ENCODE assay signal across 27 cellular contexts in the genomic region with DNA sequence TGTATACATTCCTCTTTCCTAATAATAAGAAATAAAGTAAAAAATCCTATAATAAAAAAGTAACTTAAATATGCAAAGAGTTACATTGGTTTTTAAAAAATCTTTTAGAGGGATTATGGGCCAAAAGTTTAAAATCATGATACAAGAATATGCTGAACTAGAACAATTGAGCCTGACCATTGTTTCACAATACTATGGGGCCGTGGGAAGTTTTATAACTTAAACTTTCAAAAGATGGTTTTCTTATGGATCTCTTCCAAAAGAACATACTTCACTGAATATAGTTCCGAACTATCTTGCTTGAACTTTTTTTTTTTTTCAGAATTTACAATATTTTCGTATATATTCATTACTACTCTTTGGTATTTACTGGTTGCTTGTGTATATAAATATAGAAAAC.
A peak's percentile ranks its signal among the peaks of the same experiment; 100 is the strongest.
DNase-seq lines count a peak whose midpoint lies in the region; ATAC-seq and FAIRE-seq lines count a peak whose summit lies in the region.
"Had no signal": no experiment of that assay in that cellular context is flagged by ENCODE, and none has a peak within 500 bp of the region (broad histone marks: within the 10 kb centered on the region; RNA-seq: fewer than 3 reads in every experiment).

No MANE protein-coding gene starts in this region.

- no peak for DNase-seq in RCC 7860 (ENCODE audit: low spot score)
- no peak for DNase-seq in activated naive CD8-positive, alpha-beta T cell treated with anti-CD3 and anti-CD28 coated beads, Interleukin-2, amount 50 U/mL, for 24 hours
- DNase-seq in germinal center (ENCODE audit: low spot score) = no peak
- no peak for DNase-seq in SJCRH30
- no peak for DNase-seq in NCI-H1092 treated with DMSO at 0.1 percent for 48 hours (lab: John Stamatoyannopoulos, UW)
- DNase-seq: ACHN; BE2C; C1 segment of cervical spinal cord; CD4-positive, alpha-beta memory T cell; CD4-positive, CD25-positive, alpha-beta regulatory T cell; CD8-positive, alpha-beta memory T cell; COR-L47; DMS 273 treated with DMSO at 0.1 percent for 48 hours; DMS153; DMS53; DMS79; DND-41; EL; GDM1 had no signal

- no peaks in the 10 kb centered on the region for H3K36me3 ChIP-seq in SJCRH30
- H3K36me3 ChIP-seq: BE2C, BLaER1 had no signal

- 0 out of 2 replicates have a peak, but pooled peaks cover 3% of the 10 kb centered on the region for H3K9me3 ChIP-seq in SJCRH30 (replicated peaks)
- H3K9me3 ChIP-seq: BE2C had no signal

- peak overlapping the region; percentile 41 for H3K27ac Mint-ChIP-seq in activated naive CD8-positive, alpha-beta T cell treated with anti-CD3 and anti-CD28 coated beads, Interleukin-2, amount 50 U/mL, for 24 hours
- peak overlapping the region; percentile 80 for H3K27ac Mint-ChIP-seq in stimulated activated memory B cell treated with anti-CD40 and anti-IgM and Interleukin-4, amounts not matched to agents 10 μg/mL and 1 μg/mL and 100 μg/mL, for 72 hours
- H3K27ac Mint-ChIP-seq: CD14-positive monocyte; CD4-positive, alpha-beta memory T cell had no signal

- peak; percentile 14 for FAIRE-seq in A204.1 (lab: Jason Lieb, UNC)
- FAIRE-seq in RCC 7860 (lab: Jason Lieb, UNC) = peak; percentile 40
- FAIRE-seq: GM12891, GM19239 had no signal

- no peak overlapping the region for H3K4me3 Mint-ChIP-seq in activated naive CD8-positive, alpha-beta T cell treated with anti-CD3 and anti-CD28 coated beads, Interleukin-2, amount 50 U/mL, for 24 hours
- H3K4me3 Mint-ChIP-seq in stimulated activated memory B cell treated with anti-CD40 and anti-IgM and Interleukin-4, amounts not matched to agents 10 μg/mL and 1 μg/mL and 100 μg/mL, for 72 hours = no peak overlapping the region
- H3K4me3 Mint-ChIP-seq: CD14-positive monocyte; CD4-positive, alpha-beta memory T cell; CD4-positive, CD25-positive, alpha-beta regulatory T cell; CD8-positive, alpha-beta memory T cell had no signal

- peaks cover 64% of the 10 kb centered on the region for H3K4me1 Mint-ChIP-seq in activated naive CD8-positive, alpha-beta T cell treated with anti-CD3 and anti-CD28 coated beads, Interleukin-2, amount 50 U/mL, for 24 hours
- peaks cover 57% of the 10 kb centered on the region for H3K4me1 Mint-ChIP-seq in stimulated activated memory B cell treated with anti-CD40 and anti-IgM and Interleukin-4, amounts not matched to agents 10 μg/mL and 1 μg/mL and 100 μg/mL, for 72 hours

- no peaks in the 10 kb centered on the region for H3K36me3 Mint-ChIP-seq in activated naive CD8-positive, alpha-beta T cell treated with anti-CD3 and anti-CD28 coated beads, Interleukin-2, amount 50 U/mL, for 24 hours (ENCODE audit: low read depth)
- H3K36me3 Mint-ChIP-seq in stimulated activated memory B cell treated with anti-CD40 and anti-IgM and Interleukin-4, amounts not matched to agents 10 μg/mL and 1 μg/mL and 100 μg/mL, for 72 hours = peaks cover 7% of the 10 kb centered on the region
- H3K36me3 Mint-ChIP-seq: CD14-positive monocyte; CD4-positive, alpha-beta memory T cell had no signal

- H3K4me3 ChIP-seq in SJCRH30 = no peak overlapping the region
- H3K4me3 ChIP-seq: BLaER1 had no signal

- no peak overlapping the region for H3K27ac ChIP-seq in SJCRH30
- H3K27ac ChIP-seq: 22Rv1, BLaER1 had no signal

- peaks cover 15% of the 10 kb centered on the region for H3K4me1 ChIP-seq in SJCRH30
- H3K4me1 ChIP-seq: BE2C had no signal

- ATAC-seq in activated naive CD8-positive, alpha-beta T cell treated with anti-CD3 and anti-CD28 coated beads, Interleukin-2, amount 50 U/mL, for 24 hours = no peak
- ATAC-seq in stimulated activated memory B cell treated with anti-CD40 and anti-IgM and Interleukin-4, amounts not matched to agents 10 μg/mL and 1 μg/mL and 100 μg/mL, for 72 hours = no peak
- ATAC-seq in GM19324 (IDR thresholded peaks at IDR 0.05; ENCODE audit: low FRiP score, unreplicated experiment) = no peak

- H3K27me3 Mint-ChIP-seq in activated naive CD8-positive, alpha-beta T cell treated with anti-CD3 and anti-CD28 coated beads, Interleukin-2, amount 50 U/mL, for 24 hours = no peaks in the 10 kb centered on the region
- H3K27me3 Mint-ChIP-seq in stimulated activated memory B cell treated with anti-CD40 and anti-IgM and Interleukin-4, amounts not matched to agents 10 μg/mL and 1 μg/mL and 100 μg/mL, for 72 hours = no peaks in the 10 kb centered on the region
- H3K27me3 Mint-ChIP-seq: CD4-positive, alpha-beta memory T cell; CD4-positive, CD25-positive, alpha-beta regulatory T cell had no signal

- no peaks in the 10 kb centered on the region for H3K27me3 ChIP-seq in SJCRH30
- H3K27me3 ChIP-seq: BE2C, BLaER1 had no signal

- peaks cover 17% of the 10 kb centered on the region for H3K9me3 Mint-ChIP-seq in activated naive CD8-positive, alpha-beta T cell treated with anti-CD3 and anti-CD28 coated beads, Interleukin-2, amount 50 U/mL, for 24 hours
- peaks cover 6% of the 10 kb centered on the region for H3K9me3 Mint-ChIP-seq in stimulated activated memory B cell treated with anti-CD40 and anti-IgM and Interleukin-4, amounts not matched to agents 10 μg/mL and 1 μg/mL and 100 μg/mL, for 72 hours
- H3K9me3 Mint-ChIP-seq: CD8-positive, alpha-beta memory T cell had no signal
